ENCODE assay signal across 27 cellular contexts in the genomic region with DNA sequence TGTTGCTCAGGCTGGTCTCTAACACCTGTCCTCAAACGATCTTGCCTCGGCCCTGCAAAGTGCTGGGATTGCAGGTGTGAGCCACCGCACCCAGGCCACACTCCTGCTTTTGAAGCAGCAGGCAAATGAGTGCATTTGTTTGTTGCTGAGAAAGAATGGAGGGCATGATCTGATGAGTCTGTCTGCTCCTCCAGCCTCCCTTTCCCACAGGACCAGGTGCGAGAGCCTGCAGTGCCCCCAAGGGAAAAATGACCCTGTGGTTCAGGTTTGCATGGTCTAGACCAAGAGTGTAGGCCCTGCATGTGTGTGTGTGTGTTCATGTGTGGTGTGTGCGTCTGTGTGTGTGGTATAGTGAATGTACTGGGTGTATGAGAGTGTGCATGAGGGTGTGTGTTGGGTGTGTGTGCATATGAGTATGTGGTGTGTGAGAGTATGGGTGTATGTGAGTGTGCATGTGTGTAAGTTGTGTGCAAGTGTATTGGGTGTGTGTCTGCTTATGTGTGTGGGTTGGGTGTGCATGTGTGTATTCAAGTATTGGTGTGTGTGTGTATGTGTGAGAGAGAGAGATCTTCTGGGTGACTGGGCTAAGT. TPM values are rescaled to one million over a fixed set of nuclear protein-coding genes. Genes with fewer than 3 reads are reported as not detected.
DNase-seq lines count a peak whose midpoint lies in the region; ATAC-seq, FAIRE-seq and TF ChIP-seq lines count a peak whose summit lies in the region.
"Had no signal": no experiment of that assay in that cellular context is flagged by ENCODE, and none has a peak within 500 bp of the region (broad histone marks: within the 10 kb centered on the region; RNA-seq: fewer than 3 reads in every experiment).

No MANE protein-coding gene starts in this region.

- peak overlapping the region in 2 of 3 donors; percentile 3 to 25 for H3K27ac Mint-ChIP-seq in IgD-negative memory B cell
- no peak overlapping the region for H3K27ac Mint-ChIP-seq in osteocyte (ENCODE audit: unreplicated experiment)
- H3K27ac Mint-ChIP-seq in activated T-helper 17 cell treated with anti-CD3 and anti-CD28 coated beads, Interleukin-2, amount 50 U/mL, for 72 hours = no peak overlapping the region
- H3K27ac Mint-ChIP-seq: CD4-positive, alpha-beta T cell had no signal

- DNase-seq in GM12878 (ENCODE audit: low read depth, low spot score) (no peak), osteocyte (ENCODE audit: extremely low spot score, unreplicated experiment) (peak; percentile 44), DMS153 treated with DMSO at 0.1 percent for 48 hours (lab: John Stamatoyannopoulos, UW; ENCODE audit: unreplicated experiment) (no peak), T-helper 9 cell (no peak), Peyer's patch (no peak)
- DNase-seq: AML-193; CD4-positive, alpha-beta T cell; DMS53; GOT3; HCEC 1CT; MM.1S; NCI-H1417; NCI-H1694 treated with DMSO at 0.1 percent for 48 hours; NCI-H2081; NCI-H2171; NCI-H226; NCI-H510A treated with DMSO at 0.1 percent for 48 hours; NCI-H774; SJCRH30 had no signal

- RAD21 ChIA-PET in GM12878 (lab: Charles Lee; ENCODE audit: unreplicated experiment) = no interaction called here

- in situ Hi-C loops in GM12878 (cut with MboI) = loop anchor here (5.0 to 25.0 kb wide), 2 partner anchors 1050 to 1350 kb away; no protein-coding TSS in a partner anchor

- H3K4me1 Mint-ChIP-seq in IgD-negative memory B cell (no peaks in the 10 kb centered on the region), osteocyte (ENCODE audit: unreplicated experiment) (no peaks in the 10 kb centered on the region)
- H3K4me1 Mint-ChIP-seq in activated T-helper 17 cell treated with anti-CD3 and anti-CD28 coated beads, Interleukin-2, amount 50 U/mL, for 72 hours = no peaks in the 10 kb centered on the region

- H3K4me3 ChIP-seq in HEK293 (ENCODE audit: low read depth, low read length) (no peak overlapping the region), GM12878 (no peak overlapping the region), Peyer's patch (no peak overlapping the region)
- H3K4me3 ChIP-seq: BLaER1 treated with 17β-estradiol and CSF1 and Interleukin-3, amounts not matched to agents 10 nM and 100 nM; SJCRH30 had no signal

- intact Hi-C loops in GM12878 (cut with micrococcal nuclease; ENCODE audit: unreplicated experiment) = no loop called here

- H3K9me3 Mint-ChIP-seq in IgD-negative memory B cell (no peaks in the 10 kb centered on the region), osteocyte (ENCODE audit: unreplicated experiment) (peaks cover 13% of the 10 kb centered on the region)
- no peaks in the 10 kb centered on the region for H3K9me3 Mint-ChIP-seq in activated T-helper 17 cell treated with anti-CD3 and anti-CD28 coated beads, Interleukin-2, amount 50 U/mL, for 72 hours
- H3K9me3 Mint-ChIP-seq: CD4-positive, alpha-beta T cell had no signal

- no peak overlapping the region for H2AFZ ChIP-seq in GM12878 (ENCODE audit: control insufficient read depth, low read depth, low read length)

- H3K4me2 ChIP-seq in GM12878 (ENCODE audit: control insufficient read depth, insufficient read depth) = no peak overlapping the region
- H3K4me2 ChIP-seq: BLaER1 treated with 17β-estradiol and CSF1 and Interleukin-3, amounts not matched to agents 10 nM and 100 nM; KMS-11 had no signal

- SMC1A ChIA-PET in GM12878 (lab: Charles Lee; ENCODE audit: uncharacterized antibody, unreplicated experiment) = interaction anchor here (0.6 kb wide), 1 partner anchor 717 kb away, joined by 3 read pairs; no protein-coding TSS in a partner anchor

- H3K27me3 Mint-ChIP-seq in IgD-negative memory B cell = peaks cover 10% of the 10 kb centered on the region
- H3K27me3 Mint-ChIP-seq in osteocyte (ENCODE audit: unreplicated experiment) = peaks cover 19% of the 10 kb centered on the region
- peaks cover 18% of the 10 kb centered on the region for H3K27me3 Mint-ChIP-seq in activated T-helper 17 cell treated with anti-CD3 and anti-CD28 coated beads, Interleukin-2, amount 50 U/mL, for 72 hours

- H3K36me3 Mint-ChIP-seq in IgD-negative memory B cell = peaks cover 2% of the 10 kb centered on the region
- H3K36me3 Mint-ChIP-seq in osteocyte (ENCODE audit: unreplicated experiment) = no peaks in the 10 kb centered on the region
- no peaks in the 10 kb centered on the region for H3K36me3 Mint-ChIP-seq in activated T-helper 17 cell treated with anti-CD3 and anti-CD28 coated beads, Interleukin-2, amount 50 U/mL, for 72 hours (ENCODE audit: low read depth)

- ATAC-seq in GM12878 = no peak
- ATAC-seq in activated T-helper 17 cell treated with anti-CD3 and anti-CD28 coated beads, Interleukin-2, amount 50 U/mL, for 72 hours (replicated peaks) = no peak
- ATAC-seq: SK-N-SH treated with all-trans-retinoic acid at 6 μM for 48 hours had no signal

- H3K27me3 ChIP-seq in GM12878 (replicated peaks in 1 of 2; ENCODE audit: control insufficient read depth in 2 of 2, insufficient read depth in 2 of 2, low read length in 1 of 2) (peaks cover 0 to 1% of the 10 kb centered on the region in 2 experiments; a peak in 1 of 4 replicates), Peyer's patch (no peaks in the 10 kb centered on the region)
- H3K27me3 ChIP-seq: BLaER1 treated with 17β-estradiol and CSF1 and Interleukin-3, amounts not matched to agents 10 nM and 100 nM; SJCRH30 had no signal

- no peak overlapping the region for H3K9ac ChIP-seq in GM12878 (ENCODE audit: control insufficient read depth, insufficient read depth, low read length)
- H3K9ac ChIP-seq: BLaER1 treated with 17β-estradiol and CSF1 and Interleukin-3, amounts not matched to agents 10 nM and 100 nM; KMS-11 had no signal

- H3K27ac ChIP-seq in HEK293 (ENCODE audit: extremely low read depth, low read depth, low read length) (no peak overlapping the region), GM12878 (ENCODE audit: control insufficient read depth, insufficient read depth) (no peak overlapping the region), Peyer's patch (no peak overlapping the region)
- H3K27ac ChIP-seq: BLaER1 treated with 17β-estradiol and CSF1 and Interleukin-3, amounts not matched to agents 10 nM and 100 nM; KMS-11; SJCRH30 had no signal

- no peak for FAIRE-seq in GM12878 (lab: Jason Lieb, UNC)
- FAIRE-seq: A204.1, D721Med had no signal

- no TSS peak for BruUV-seq in GM12878 (replicated peaks; lab: Mats Ljungman, UMichigan)

- WGBS in GM12878 (ENCODE audit: insufficient coverage, insufficient replicate concordance, low lambda C conversion rate, missing lambda C conversion rate) = 14% methylated on average over 5 of the region's 5 CpGs

- TF ChIP-seq CTCF in HEK293 (tag by site-specific recombination; IDR thresholded peaks at IDR 0.05) (no peak), GM12878 (IDR thresholded peaks at IDR 0.05 in 2 of 3, conservative IDR thresholded peaks at IDR 0.05 in 1 of 3; ENCODE audit: control insufficient read depth in 2 of 3, extremely low read depth in 1 of 3, insufficient read depth in 1 of 3, low read depth in 3 of 3, low read length in 3 of 3) (no peak), osteocyte (IDR thresholded peaks at IDR 0.05) (no peak), Peyer's patch (IDR thresholded peaks at IDR 0.05) (no peak)

- no peaks in the 10 kb centered on the region for H4K20me1 ChIP-seq in GM12878 (ENCODE audit: control insufficient read depth, insufficient read depth)
- H4K20me1 ChIP-seq: BLaER1 treated with 17β-estradiol and CSF1 and Interleukin-3, amounts not matched to agents 10 nM and 100 nM had no signal

- TF ChIP-seq EP300 in GM12878 (IDR thresholded peaks at IDR 0.05; ENCODE audit: borderline replicate concordance in 1 of 2, control insufficient read depth in 1 of 2, low read depth in 2 of 2, low read length in 2 of 2) = no peak

- POLR2A ChIA-PET in HEK293 (lab: Yijun Ruan, JAX) = no interaction called here
- POLR2A ChIA-PET in GM12878 (lab: Charles Lee) = no interaction called here

- H3K9me3 ChIP-seq in HEK293 (ENCODE audit: control insufficient read depth, insufficient read depth, low read depth, low read length) (no peaks in the 10 kb centered on the region), GM12878 (replicated peaks; ENCODE audit: control insufficient read depth, insufficient read depth, low read length) (no peaks in the 10 kb centered on the region; the same call in 2 of the 3 replicates), Peyer's patch (no peaks in the 10 kb centered on the region)
- H3K9me3 ChIP-seq: BLaER1 treated with 17β-estradiol and CSF1 and Interleukin-3, amounts not matched to agents 10 nM and 100 nM; SJCRH30 had no signal

- H3K79me2 ChIP-seq in GM12878 (ENCODE audit: control insufficient read depth, insufficient read depth, low read length) = no peaks in the 10 kb centered on the region

- CTCF ChIA-PET in HEK293 (lab: Yijun Ruan, JAX) (interaction anchor here (0.7 kb wide), 1 partner anchor 9 kb away, joined by 3 read pairs; no protein-coding TSS in a partner anchor), GM12878 (lab: Yijun Ruan, JAX) (interaction anchor here (0.7 kb wide), 1 partner anchor 541 kb away, joined by 4 read pairs; no protein-coding TSS in a partner anchor)

- TF ChIP-seq RAD21 in GM12878 (IDR thresholded peaks at IDR 0.05; ENCODE audit: insufficient read depth, low read depth, low read length) = no peak

- TF ChIP-seq POLR2A in GM12878 (IDR thresholded peaks at IDR 0.05; ENCODE audit: low read depth, low read length) = no peak
- no peak for TF ChIP-seq POLR2A in Peyer's patch (IDR thresholded peaks at IDR 0.05)

- H3K4me3 Mint-ChIP-seq in IgD-negative memory B cell (no peak overlapping the region), osteocyte (ENCODE audit: unreplicated experiment) (no peak overlapping the region)
- H3K4me3 Mint-ChIP-seq in activated T-helper 17 cell treated with anti-CD3 and anti-CD28 coated beads, Interleukin-2, amount 50 U/mL, for 72 hours = no peak overlapping the region
- H3K4me3 Mint-ChIP-seq: CD4-positive, alpha-beta T cell had no signal

- H3K4me1 ChIP-seq in HEK293 (ENCODE audit: control insufficient read depth, insufficient read depth, low read length) (no peaks in the 10 kb centered on the region), GM12878 (ENCODE audit: control insufficient read depth, insufficient read depth, low read length) (no peaks in the 10 kb centered on the region), Peyer's patch (peaks cover 0 to 5% (median 0%) of the 10 kb centered on the region in 4 donors)
- H3K4me1 ChIP-seq: BLaER1 treated with 17β-estradiol and CSF1 and Interleukin-3, amounts not matched to agents 10 nM and 100 nM; SJCRH30 had no signal

- H3K36me3 ChIP-seq in HEK293 (ENCODE audit: control insufficient read depth in 2 of 2, insufficient read depth in 1 of 2, low read length in 2 of 2) = no peaks in the 10 kb centered on the region
- no peaks in the 10 kb centered on the region for H3K36me3 ChIP-seq in GM12878 (ENCODE audit: control insufficient read depth in 2 of 2, insufficient read depth in 2 of 2, low read length in 1 of 2)
- no peaks in the 10 kb centered on the region for H3K36me3 ChIP-seq in Peyer's patch
- H3K36me3 ChIP-seq: BLaER1 treated with 17β-estradiol and CSF1 and Interleukin-3, amounts not matched to agents 10 nM and 100 nM; SJCRH30 had no signal

RNA-seq across cellular contexts. Expression of gene FOXC1, which starts 22.8 kb away (rescaled TPM):
- not detected for polyA plus RNA-seq in IgD-negative memory B cell
- not detected in 2 replicates for total RNA-seq in GM12878 (2013; cell fraction: nucleolus; rRNA removed)
- 0.38 and 0.51 TPM in 2 replicates for total RNA-seq in GM12878 (2014; rRNA removed)
- 0.37 and 0.45 TPM in 2 replicates for total RNA-seq in GM12878 (2014; rRNA removed; fragmentation: Illumina TruSeq; extraction: Trizol)
- 1.5 and 1.7 TPM in 2 replicates for total RNA-seq in GM12878 (2021)
- 0.26 TPM for polyA plus RNA-seq in GM12878 (2011; ENCODE audit: low read depth)
- polyA plus RNA-seq in GM12878 (2011; rRNA removed) = 0.17 and 0.26 TPM in 2 replicates
- 0.07 and 0.17 TPM in 2 replicates for polyA plus RNA-seq in GM12878 (2011; cell fraction: cytosol; rRNA removed)
- polyA plus RNA-seq in GM12878 (2011; cell fraction: nucleus; rRNA removed) = 0.19 and 0.31 TPM in 2 replicates
- 0.24 and 0.38 TPM in 2 replicates for polyA plus RNA-seq in GM12878 (2012)
- 0.81 and 0.97 TPM in 2 replicates for polyA plus RNA-seq in GM12878 (2014; fragmentation: Illumina TruSeq; extraction: Trizol)
- under 1 TPM; 0.13 to 0.26 TPM for polyA plus RNA-seq in GM12878 (2014; fragmentation: Nextera tagmentation; extraction: Ambion mirVana)
- polyA plus RNA-seq in GM12878 (2014; rRNA removed) = 0.60 and 0.94 TPM in 2 replicates
- polyA plus RNA-seq in GM12878 (2016; fragmentation: Nextera tagmentation; extraction: Ambion mirVana) = not detected
- 0.15 TPM in 1 of 2 replicates, not detected in the other for polyA minus RNA-seq in GM12878 (2011; rRNA and poly(A)+ RNA removed)
- polyA minus RNA-seq in GM12878 (2011; cell fraction: cytosol; rRNA and poly(A)+ RNA removed) = 0.53 and 0.83 TPM in 2 replicates
- polyA minus RNA-seq in GM12878 (2011; cell fraction: nucleus; rRNA and poly(A)+ RNA removed) = 0.12 and 0.57 TPM in 2 replicates
- total RNA-seq in osteocyte = 106 and 108 TPM in 2 replicates
- total RNA-seq in activated T-helper 17 cell treated with anti-CD3 and anti-CD28 coated beads, Interleukin-2, amount 50 U/mL, for 72 hours = not detected
- total RNA-seq in Peyer's patch = 1 to 10 TPM in 3 of 4 donors, not detected in 1; 1.6 to 3.3 (median 2.7) TPM
- total RNA-seq: CD4-positive, alpha-beta T cell had no signal

Comparison
In these comparisons a context has a peak if more than half of its experiments do, and no peak if none do; other contexts are left out.
1. H3K27ac Mint-ChIP-seq: peak in IgD-negative memory B cell (2 of 3); none in osteocyte (single experiment) and activated T-helper 17 cell treated with anti-CD3 and anti-CD28 coated beads, Interleukin-2, amount 50 U/mL, for 72 hours (single experiment).
2. RNA of gene FOXC1, which starts 22.8 kb away (total RNA-seq): 106 to 108 TPM in osteocyte; 1.6 to 3.3 TPM in Peyer's patch, 0.37 to 1.7 TPM in GM12878 and not detected in activated T-helper 17 cell treated with anti-CD3 and anti-CD28 coated beads, Interleukin-2, amount 50 U/mL, for 72 hours; every median in the first group is over 10 times any median in the second.